In the genomic region with DNA sequence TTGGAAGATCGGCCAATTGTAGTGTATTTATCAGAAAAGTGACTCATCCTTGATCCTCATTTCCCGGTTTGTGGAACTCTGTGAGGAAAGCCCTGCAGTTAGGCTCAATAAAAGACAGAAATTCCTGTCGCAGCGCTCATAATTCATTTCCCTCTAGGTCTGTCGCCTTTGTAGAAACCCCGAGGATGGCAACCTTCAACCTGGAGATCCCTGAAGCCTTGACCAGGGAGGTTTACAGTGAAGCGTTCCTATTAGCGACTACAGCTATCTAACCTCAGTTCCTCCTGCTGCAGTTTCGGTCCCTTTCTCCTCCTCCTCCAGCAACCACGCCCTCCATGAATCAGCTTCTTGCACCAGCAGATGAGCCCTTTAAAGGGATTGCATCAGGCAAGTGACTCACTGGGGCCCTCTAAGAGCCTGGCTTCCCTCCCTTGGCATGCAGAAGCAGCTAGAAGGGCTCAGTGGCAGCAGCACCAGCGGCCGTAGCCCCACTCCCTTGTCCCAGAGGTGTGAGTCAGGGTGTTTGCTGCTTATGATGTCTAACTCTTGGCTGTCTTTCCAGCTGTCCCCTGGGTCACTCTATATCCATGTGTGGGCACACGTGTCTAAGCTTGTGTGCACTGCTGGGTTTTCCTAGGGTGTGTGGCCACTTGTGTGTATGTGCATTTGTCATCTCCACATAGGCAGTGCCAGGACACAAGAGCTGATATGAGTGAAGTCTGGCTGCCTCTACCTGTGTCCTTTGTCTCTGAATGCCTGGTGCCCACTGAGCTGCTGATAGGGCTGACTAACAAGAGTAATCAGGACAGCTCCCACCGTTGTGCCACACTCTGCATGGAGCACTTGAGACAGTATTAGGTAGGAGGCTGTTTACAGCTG, we compare ENCODE assay signal across 1 cellular context.
A peak's percentile ranks its signal among the peaks of the same experiment; 100 is the strongest.
TF ChIP-seq lines count a peak whose summit lies in the region.

No MANE protein-coding gene starts in this region.

TF ChIP-seq in HepG2, 621 proteins besides CTCF, POLR2A, EP300 and RAD21 (continued from another document and continues in another):
- TF ChIP-seq, protein P1, sequence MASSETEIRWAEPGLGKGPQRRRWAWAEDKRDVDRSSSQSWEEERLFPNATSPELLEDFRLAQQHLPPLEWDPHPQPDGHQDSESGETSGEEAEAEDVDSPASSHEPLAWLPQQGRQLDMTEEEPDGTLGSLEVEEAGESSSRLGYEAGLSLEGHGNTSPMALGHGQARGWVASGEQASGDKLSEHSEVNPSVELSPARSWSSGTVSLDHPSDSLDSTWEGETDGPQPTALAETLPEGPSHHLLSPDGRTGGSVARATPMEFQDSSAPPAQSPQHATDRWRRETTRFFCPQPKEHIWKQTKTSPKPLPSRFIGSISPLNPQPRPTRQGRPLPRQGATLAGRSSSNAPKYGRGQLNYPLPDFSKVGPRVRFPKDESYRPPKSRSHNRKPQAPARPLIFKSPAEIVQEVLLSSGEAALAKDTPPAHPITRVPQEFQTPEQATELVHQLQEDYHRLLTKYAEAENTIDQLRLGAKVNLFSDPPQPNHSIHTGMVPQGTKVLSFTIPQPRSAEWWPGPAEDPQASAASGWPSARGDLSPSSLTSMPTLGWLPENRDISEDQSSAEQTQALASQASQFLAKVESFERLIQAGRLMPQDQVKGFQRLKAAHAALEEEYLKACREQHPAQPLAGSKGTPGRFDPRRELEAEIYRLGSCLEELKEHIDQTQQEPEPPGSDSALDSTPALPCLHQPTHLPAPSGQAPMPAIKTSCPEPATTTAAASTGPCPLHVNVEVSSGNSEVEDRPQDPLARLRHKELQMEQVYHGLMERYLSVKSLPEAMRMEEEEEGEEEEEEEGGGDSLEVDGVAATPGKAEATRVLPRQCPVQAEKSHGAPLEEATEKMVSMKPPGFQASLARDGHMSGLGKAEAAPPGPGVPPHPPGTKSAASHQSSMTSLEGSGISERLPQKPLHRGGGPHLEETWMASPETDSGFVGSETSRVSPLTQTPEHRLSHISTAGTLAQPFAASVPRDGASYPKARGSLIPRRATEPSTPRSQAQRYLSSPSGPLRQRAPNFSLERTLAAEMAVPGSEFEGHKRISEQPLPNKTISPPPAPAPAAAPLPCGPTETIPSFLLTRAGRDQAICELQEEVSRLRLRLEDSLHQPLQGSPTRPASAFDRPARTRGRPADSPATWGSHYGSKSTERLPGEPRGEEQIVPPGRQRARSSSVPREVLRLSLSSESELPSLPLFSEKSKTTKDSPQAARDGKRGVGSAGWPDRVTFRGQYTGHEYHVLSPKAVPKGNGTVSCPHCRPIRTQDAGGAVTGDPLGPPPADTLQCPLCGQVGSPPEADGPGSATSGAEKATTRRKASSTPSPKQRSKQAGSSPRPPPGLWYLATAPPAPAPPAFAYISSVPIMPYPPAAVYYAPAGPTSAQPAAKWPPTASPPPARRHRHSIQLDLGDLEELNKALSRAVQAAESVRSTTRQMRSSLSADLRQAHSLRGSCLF (CRISPR knock-in tag; IDR thresholded peaks at IDR 0.05; ENCODE audit: borderline replicate concordance): no peak
- TF ChIP-seq ZNF841 (CRISPR knock-in tag; IDR thresholded peaks at IDR 0.05; ENCODE audit: borderline replicate concordance) (no peak), ZNF564 (CRISPR knock-in tag; IDR thresholded peaks at IDR 0.05) (no peak; the same call in 1 of the 2 replicates), TBP (CRISPR knock-in tag; IDR thresholded peaks at IDR 0.05) (no peak), ZNF232 (CRISPR knock-in tag; IDR thresholded peaks at IDR 0.05; ENCODE audit: borderline replicate concordance) (peak; percentile 32; the same call in 1 of the 2 replicates), MYNN (CRISPR knock-in tag; IDR thresholded peaks at IDR 0.05; ENCODE audit: low read depth) (no peak; the same call in 1 of the 2 replicates), ZNF136 (CRISPR knock-in tag; IDR thresholded peaks at IDR 0.05; ENCODE audit: low read depth) (no peak), ZFP62 (CRISPR knock-in tag; IDR thresholded peaks at IDR 0.05) (no peak), NAIF1 (CRISPR knock-in tag; IDR thresholded peaks at IDR 0.05; ENCODE audit: borderline replicate concordance) (0 out of 2 replicates have a peak, but pooled peaks have one; percentile 41), RBAK (CRISPR knock-in tag; IDR thresholded peaks at IDR 0.05) (no peak), CBX1 (IDR thresholded peaks at IDR 0.05; ENCODE audit: low read depth) (peak; percentile 82), SNAI1 (CRISPR knock-in tag; IDR thresholded peaks at IDR 0.05; ENCODE audit: borderline replicate concordance) (no peak), ZNF317 (CRISPR knock-in tag; IDR thresholded peaks at IDR 0.05) (no peak), NR3C1 (CRISPR knock-in tag; IDR thresholded peaks at IDR 0.05) (no peak), PHF8 (CRISPR knock-in tag; IDR thresholded peaks at IDR 0.05) (peak; percentile 49), AHR (CRISPR knock-in tag; IDR thresholded peaks at IDR 0.05) (peak; percentile 73; the same call in 1 of the 2 replicates)
- TF ChIP-seq, protein P2, sequence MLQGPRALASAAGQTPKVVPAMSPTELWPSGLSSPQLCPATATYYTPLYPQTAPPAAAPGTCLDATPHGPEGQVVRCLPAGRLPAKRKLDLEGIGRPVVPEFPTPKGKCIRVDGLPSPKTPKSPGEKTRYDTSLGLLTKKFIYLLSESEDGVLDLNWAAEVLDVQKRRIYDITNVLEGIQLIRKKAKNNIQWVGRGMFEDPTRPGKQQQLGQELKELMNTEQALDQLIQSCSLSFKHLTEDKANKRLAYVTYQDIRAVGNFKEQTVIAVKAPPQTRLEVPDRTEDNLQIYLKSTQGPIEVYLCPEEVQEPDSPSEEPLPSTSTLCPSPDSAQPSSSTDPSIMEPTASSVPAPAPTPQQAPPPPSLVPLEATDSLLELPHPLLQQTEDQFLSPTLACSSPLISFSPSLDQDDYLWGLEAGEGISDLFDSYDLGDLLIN (CRISPR knock-in tag; IDR thresholded peaks at IDR 0.05; ENCODE audit: borderline replicate concordance): no peak
- TF ChIP-seq, protein P3, sequence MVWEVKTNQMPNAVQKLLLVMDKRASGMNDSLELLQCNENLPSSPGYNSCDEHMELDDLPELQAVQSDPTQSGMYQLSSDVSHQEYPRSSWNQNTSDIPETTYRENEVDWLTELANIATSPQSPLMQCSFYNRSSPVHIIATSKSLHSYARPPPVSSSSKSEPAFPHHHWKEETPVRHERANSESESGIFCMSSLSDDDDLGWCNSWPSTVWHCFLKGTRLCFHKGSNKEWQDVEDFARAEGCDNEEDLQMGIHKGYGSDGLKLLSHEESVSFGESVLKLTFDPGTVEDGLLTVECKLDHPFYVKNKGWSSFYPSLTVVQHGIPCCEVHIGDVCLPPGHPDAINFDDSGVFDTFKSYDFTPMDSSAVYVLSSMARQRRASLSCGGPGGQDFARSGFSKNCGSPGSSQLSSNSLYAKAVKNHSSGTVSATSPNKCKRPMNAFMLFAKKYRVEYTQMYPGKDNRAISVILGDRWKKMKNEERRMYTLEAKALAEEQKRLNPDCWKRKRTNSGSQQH (CRISPR knock-in tag; IDR thresholded peaks at IDR 0.05; ENCODE audit: low read depth): peak; percentile 83
- TF ChIP-seq, protein P4, sequence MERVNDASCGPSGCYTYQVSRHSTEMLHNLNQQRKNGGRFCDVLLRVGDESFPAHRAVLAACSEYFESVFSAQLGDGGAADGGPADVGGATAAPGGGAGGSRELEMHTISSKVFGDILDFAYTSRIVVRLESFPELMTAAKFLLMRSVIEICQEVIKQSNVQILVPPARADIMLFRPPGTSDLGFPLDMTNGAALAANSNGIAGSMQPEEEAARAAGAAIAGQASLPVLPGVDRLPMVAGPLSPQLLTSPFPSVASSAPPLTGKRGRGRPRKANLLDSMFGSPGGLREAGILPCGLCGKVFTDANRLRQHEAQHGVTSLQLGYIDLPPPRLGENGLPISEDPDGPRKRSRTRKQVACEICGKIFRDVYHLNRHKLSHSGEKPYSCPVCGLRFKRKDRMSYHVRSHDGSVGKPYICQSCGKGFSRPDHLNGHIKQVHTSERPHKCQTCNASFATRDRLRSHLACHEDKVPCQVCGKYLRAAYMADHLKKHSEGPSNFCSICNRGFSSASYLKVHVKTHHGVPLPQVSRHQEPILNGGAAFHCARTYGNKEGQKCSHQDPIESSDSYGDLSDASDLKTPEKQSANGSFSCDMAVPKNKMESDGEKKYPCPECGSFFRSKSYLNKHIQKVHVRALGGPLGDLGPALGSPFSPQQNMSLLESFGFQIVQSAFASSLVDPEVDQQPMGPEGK (CRISPR knock-in tag; IDR thresholded peaks at IDR 0.05): 0 out of 2 replicates have a peak, but pooled peaks have one; percentile 23
- TF ChIP-seq, protein P5, sequence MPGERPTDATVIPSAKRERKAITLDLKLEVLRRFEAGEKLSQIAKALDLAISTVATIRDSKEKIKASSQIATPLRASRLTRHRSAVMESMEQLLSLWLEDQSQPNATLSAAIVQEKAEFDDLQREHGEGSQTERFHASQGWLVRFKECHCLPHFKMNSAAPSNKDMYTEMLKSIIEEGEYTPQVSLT (CRISPR knock-in tag; IDR thresholded peaks at IDR 0.05; ENCODE audit: borderline replicate concordance, low read depth): no peak
- TF ChIP-seq, protein P6, sequence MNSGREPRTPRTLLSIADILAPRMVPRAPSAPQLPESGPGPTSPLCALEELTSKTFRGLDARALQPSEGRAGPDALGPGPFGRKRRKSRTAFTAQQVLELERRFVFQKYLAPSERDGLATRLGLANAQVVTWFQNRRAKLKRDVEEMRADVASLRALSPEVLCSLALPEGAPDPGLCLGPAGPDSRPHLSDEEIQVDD (CRISPR knock-in tag; IDR thresholded peaks at IDR 0.05; ENCODE audit: borderline replicate concordance): no peak
- TF ChIP-seq, protein P7, sequence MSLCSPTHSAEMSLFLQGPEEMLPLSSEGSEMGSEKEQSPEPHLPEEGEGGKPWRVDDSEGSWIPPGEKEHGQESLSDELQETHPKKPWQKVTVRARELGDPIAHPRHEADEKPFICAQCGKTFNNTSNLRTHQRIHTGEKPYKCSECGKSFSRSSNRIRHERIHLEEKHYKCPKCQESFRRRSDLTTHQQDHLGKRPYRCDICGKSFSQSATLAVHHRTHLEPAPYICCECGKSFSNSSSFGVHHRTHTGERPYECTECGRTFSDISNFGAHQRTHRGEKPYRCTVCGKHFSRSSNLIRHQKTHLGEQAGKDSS (CRISPR knock-in tag; IDR thresholded peaks at IDR 0.05; ENCODE audit: borderline replicate concordance, low read depth): no peak; the same call in 1 of the 2 replicates
- TF ChIP-seq, protein P8, sequence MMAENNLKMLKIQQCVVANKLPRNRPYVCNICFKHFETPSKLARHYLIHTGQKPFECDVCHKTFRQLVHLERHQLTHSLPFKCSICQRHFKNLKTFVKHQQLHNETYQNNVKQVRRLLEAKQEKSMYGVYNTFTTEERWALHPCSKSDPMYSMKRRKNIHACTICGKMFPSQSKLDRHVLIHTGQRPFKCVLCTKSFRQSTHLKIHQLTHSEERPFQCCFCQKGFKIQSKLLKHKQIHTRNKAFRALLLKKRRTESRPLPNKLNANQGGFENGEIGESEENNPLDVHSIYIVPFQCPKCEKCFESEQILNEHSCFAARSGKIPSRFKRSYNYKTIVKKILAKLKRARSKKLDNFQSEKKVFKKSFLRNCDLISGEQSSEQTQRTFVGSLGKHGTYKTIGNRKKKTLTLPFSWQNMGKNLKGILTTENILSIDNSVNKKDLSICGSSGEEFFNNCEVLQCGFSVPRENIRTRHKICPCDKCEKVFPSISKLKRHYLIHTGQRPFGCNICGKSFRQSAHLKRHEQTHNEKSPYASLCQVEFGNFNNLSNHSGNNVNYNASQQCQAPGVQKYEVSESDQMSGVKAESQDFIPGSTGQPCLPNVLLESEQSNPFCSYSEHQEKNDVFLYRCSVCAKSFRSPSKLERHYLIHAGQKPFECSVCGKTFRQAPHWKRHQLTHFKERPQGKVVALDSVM (CRISPR knock-in tag; IDR thresholded peaks at IDR 0.05): 0 out of 2 replicates have a peak, but pooled peaks have one; percentile 22
- TF ChIP-seq, protein P9, sequence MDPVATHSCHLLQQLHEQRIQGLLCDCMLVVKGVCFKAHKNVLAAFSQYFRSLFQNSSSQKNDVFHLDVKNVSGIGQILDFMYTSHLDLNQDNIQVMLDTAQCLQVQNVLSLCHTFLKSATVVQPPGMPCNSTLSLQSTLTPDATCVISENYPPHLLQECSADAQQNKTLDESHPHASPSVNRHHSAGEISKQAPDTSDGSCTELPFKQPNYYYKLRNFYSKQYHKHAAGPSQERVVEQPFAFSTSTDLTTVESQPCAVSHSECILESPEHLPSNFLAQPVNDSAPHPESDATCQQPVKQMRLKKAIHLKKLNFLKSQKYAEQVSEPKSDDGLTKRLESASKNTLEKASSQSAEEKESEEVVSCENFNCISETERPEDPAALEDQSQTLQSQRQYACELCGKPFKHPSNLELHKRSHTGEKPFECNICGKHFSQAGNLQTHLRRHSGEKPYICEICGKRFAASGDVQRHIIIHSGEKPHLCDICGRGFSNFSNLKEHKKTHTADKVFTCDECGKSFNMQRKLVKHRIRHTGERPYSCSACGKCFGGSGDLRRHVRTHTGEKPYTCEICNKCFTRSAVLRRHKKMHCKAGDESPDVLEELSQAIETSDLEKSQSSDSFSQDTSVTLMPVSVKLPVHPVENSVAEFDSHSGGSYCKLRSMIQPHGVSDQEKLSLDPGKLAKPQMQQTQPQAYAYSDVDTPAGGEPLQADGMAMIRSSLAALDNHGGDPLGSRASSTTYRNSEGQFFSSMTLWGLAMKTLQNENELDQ (CRISPR knock-in tag; IDR thresholded peaks at IDR 0.05; ENCODE audit: borderline replicate concordance): no peak
